In the genomic region with DNA sequence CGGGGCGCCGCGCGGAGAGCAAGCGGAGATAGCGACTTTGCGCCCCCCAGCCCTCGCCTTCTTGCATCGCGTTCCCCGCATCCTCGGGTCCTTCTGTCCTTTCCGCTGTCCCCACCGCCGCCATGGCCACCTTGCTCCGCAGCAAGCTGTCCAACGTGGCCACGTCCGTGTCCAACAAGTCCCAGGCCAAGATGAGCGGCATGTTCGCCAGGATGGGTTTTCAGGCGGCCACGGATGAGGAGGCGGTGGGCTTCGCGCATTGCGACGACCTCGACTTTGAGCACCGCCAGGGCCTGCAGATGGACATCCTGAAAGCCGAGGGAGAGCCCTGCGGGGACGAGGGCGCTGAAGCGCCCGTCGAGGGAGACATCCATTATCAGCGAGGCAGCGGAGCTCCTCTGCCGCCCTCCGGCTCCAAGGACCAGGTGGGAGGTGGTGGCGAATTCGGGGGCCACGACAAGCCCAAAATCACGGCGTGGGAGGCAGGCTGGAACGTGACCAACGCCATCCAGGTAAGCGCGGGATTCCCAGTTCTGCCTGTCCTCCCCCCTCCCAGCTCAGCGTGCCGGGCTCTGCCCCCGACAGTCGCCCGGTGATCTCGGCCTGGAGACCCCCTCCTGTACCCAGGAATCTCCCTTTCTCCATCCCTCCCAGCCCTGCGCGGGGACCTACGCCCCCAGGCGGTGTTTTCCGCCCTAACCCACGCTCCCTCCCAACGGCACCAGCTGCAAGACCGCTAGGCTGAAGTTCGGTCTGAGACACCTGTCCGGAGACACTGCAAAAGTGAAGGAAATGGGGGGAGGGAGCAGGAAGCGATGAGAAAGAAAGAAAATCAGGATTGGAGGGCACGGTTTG, we compare ENCODE assay signal across 11 cellular contexts. TPM values are rescaled to one million over a fixed set of nuclear protein-coding genes. Genes with fewer than 3 reads are reported as not detected.
A peak's percentile ranks its signal among the peaks of the same experiment; 100 is the strongest.
DNase-seq lines count a peak whose midpoint lies in the region; ATAC-seq and TF ChIP-seq lines count a peak whose summit lies in the region.
"Had no signal": no experiment of that assay in that cellular context is flagged by ENCODE, and none has a peak within 500 bp of the region (broad histone marks: within the 10 kb centered on the region; RNA-seq: fewer than 3 reads in every experiment).

No MANE protein-coding gene starts in this region.

- no peaks in the 10 kb centered on the region for H3K79me2 ChIP-seq in MM.1S (ENCODE audit: low read length)

- no peaks in the 10 kb centered on the region for H4K20me1 ChIP-seq in MM.1S (ENCODE audit: insufficient read depth, low read length)

- no peak for ATAC-seq in activated CD8-positive, alpha-beta T cell treated with anti-CD3 and anti-CD28 coated beads, Interleukin-2, amount 10 ng/mL, durations not matched to agents 7 days and 5 days
- no peak for ATAC-seq in activated CD8-positive, alpha-beta T cell treated with anti-CD3 and anti-CD28 coated beads for 36 hours
- ATAC-seq in GM21786 (IDR thresholded peaks at IDR 0.05; ENCODE audit: unreplicated experiment) (no peak), HG03135 (IDR thresholded peaks at IDR 0.05; ENCODE audit: unreplicated experiment) (no peak)

- no peaks in the 10 kb centered on the region for H3F3A ChIP-seq in MM.1S (ENCODE audit: insufficient read depth, low read length)

- H2AFZ ChIP-seq in MM.1S (ENCODE audit: low read length) = peak overlapping the region; percentile 62

- H3K27me3 ChIP-seq in MM.1S (replicated peaks; ENCODE audit: insufficient read depth, low read length) (peaks cover 92% of the 10 kb centered on the region), brain microvascular endothelial cell (replicated peaks) (peaks cover 97% of the 10 kb centered on the region)

- peaks cover 93% of the 10 kb centered on the region for H3K27me3 Mint-ChIP-seq in activated CD8-positive, alpha-beta T cell treated with anti-CD3 and anti-CD28 coated beads, Interleukin-2, amount 10 ng/mL, durations not matched to agents 7 days and 5 days (ENCODE audit: low read depth)
- peaks cover 86% of the 10 kb centered on the region for H3K27me3 Mint-ChIP-seq in activated CD8-positive, alpha-beta T cell treated with anti-CD3 and anti-CD28 coated beads for 36 hours
- peaks cover 92% of the 10 kb centered on the region for H3K27me3 Mint-ChIP-seq in progenitor cell of endocrine pancreas

- in situ Hi-C loops in brain microvascular endothelial cell (cut with HindIII; ENCODE audit: low pct_ligation_motif_present, low sequenced_read_pairs) = loop anchor here (25.0 kb wide), 1 partner anchor 88 kb away; no protein-coding TSS in a partner anchor

- H3K36me3 Mint-ChIP-seq in activated CD8-positive, alpha-beta T cell treated with anti-CD3 and anti-CD28 coated beads, Interleukin-2, amount 10 ng/mL, durations not matched to agents 7 days and 5 days (ENCODE audit: low read depth) = peaks cover 17% of the 10 kb centered on the region
- no peaks in the 10 kb centered on the region for H3K36me3 Mint-ChIP-seq in activated CD8-positive, alpha-beta T cell treated with anti-CD3 and anti-CD28 coated beads for 36 hours (ENCODE audit: low read depth)
- H3K36me3 Mint-ChIP-seq in progenitor cell of endocrine pancreas (ENCODE audit: insufficient read depth) = no peaks in the 10 kb centered on the region

- H3K4me1 Mint-ChIP-seq in activated CD8-positive, alpha-beta T cell treated with anti-CD3 and anti-CD28 coated beads, Interleukin-2, amount 10 ng/mL, durations not matched to agents 7 days and 5 days (ENCODE audit: low read depth) = peaks cover 46% of the 10 kb centered on the region
- peaks cover 47% of the 10 kb centered on the region for H3K4me1 Mint-ChIP-seq in activated CD8-positive, alpha-beta T cell treated with anti-CD3 and anti-CD28 coated beads for 36 hours (ENCODE audit: low read depth)
- peaks cover 4% of the 10 kb centered on the region for H3K4me1 Mint-ChIP-seq in progenitor cell of endocrine pancreas (ENCODE audit: low read depth)

- H3K4me1 ChIP-seq in MM.1S (ENCODE audit: low read length) = peaks cover 11% of the 10 kb centered on the region

- H3K27ac ChIP-seq in MM.1S (ENCODE audit: low read length) (no peak overlapping the region), brain microvascular endothelial cell (no peak overlapping the region)

- H3K9me2 ChIP-seq in MM.1S (replicated peaks; ENCODE audit: insufficient read depth, low read length) = no peaks in the 10 kb centered on the region

- intact Hi-C loops in activated CD8-positive, alpha-beta T cell treated with anti-CD3 and anti-CD28 coated beads for 36 hours (cut with micrococcal nuclease) = loop anchor here (5.0 kb wide), 1 partner anchor 38 kb away; no protein-coding TSS in a partner anchor

- H3K36me3 ChIP-seq in MM.1S (replicated peaks; ENCODE audit: insufficient read depth, low read length) = no peaks in the 10 kb centered on the region
- no peaks in the 10 kb centered on the region for H3K36me3 ChIP-seq in brain microvascular endothelial cell (replicated peaks)

- H3K4me3 ChIP-seq in MM.1S (ENCODE audit: low read length) = peak overlapping the region; percentile 49
- H3K4me3 ChIP-seq in brain microvascular endothelial cell (ENCODE audit: low read depth, low read length) = no peak overlapping the region

- no peaks in the 10 kb centered on the region for H3K9me3 ChIP-seq in MM.1S (replicated peaks; ENCODE audit: insufficient read depth, low read length)

- H3K27ac Mint-ChIP-seq in activated CD8-positive, alpha-beta T cell treated with anti-CD3 and anti-CD28 coated beads, Interleukin-2, amount 10 ng/mL, durations not matched to agents 7 days and 5 days = peak overlapping the region; percentile 41
- no peak overlapping the region for H3K27ac Mint-ChIP-seq in activated CD8-positive, alpha-beta T cell treated with anti-CD3 and anti-CD28 coated beads for 36 hours
- H3K27ac Mint-ChIP-seq in progenitor cell of endocrine pancreas = peak overlapping the region; percentile 12

- H3K4me3 Mint-ChIP-seq in activated CD8-positive, alpha-beta T cell treated with anti-CD3 and anti-CD28 coated beads, Interleukin-2, amount 10 ng/mL, durations not matched to agents 7 days and 5 days = peak overlapping the region; percentile 22
- H3K4me3 Mint-ChIP-seq in activated CD8-positive, alpha-beta T cell treated with anti-CD3 and anti-CD28 coated beads for 36 hours = no peak overlapping the region
- no peak overlapping the region for H3K4me3 Mint-ChIP-seq in progenitor cell of endocrine pancreas (ENCODE audit: low read depth)

- POLR2A ChIA-PET in activated CD8-positive, alpha-beta T cell treated with anti-CD3 and anti-CD28 coated beads, Interleukin-2, amount 10 ng/mL, durations not matched to agents 7 days and 5 days (lab: Charles Lee) = interaction anchor here (0.6 to 0.8 kb wide), 2 partner anchors 24 to 197 kb away, joined by 3 to 4 read pairs; a partner anchor contains a TSS
- POLR2A ChIA-PET in activated CD8-positive, alpha-beta T cell treated with anti-CD3 and anti-CD28 coated beads for 36 hours (lab: Charles Lee) = interaction anchor here (1.1 to 1.2 kb wide), 2 partner anchors 34 to 51 kb away, joined by 3 read pairs; no protein-coding TSS in a partner anchor

- H3K9ac ChIP-seq in MM.1S (ENCODE audit: low read length) = no peak overlapping the region

- peak overlapping the region; percentile 76 for H3K4me2 ChIP-seq in MM.1S (ENCODE audit: low read depth, low read length)

- CTCF ChIA-PET in activated CD8-positive, alpha-beta T cell treated with anti-CD3 and anti-CD28 coated beads, Interleukin-2, amount 10 ng/mL, durations not matched to agents 7 days and 5 days (lab: Charles Lee) = interaction anchor here (0.8 to 4.6 kb wide), 7 partner anchors 11 to 79 kb away, joined by 3 to 26 read pairs (median 3); a partner anchor contains a TSS
- CTCF ChIA-PET in activated CD8-positive, alpha-beta T cell treated with anti-CD3 and anti-CD28 coated beads for 36 hours (lab: Charles Lee) = interaction anchor here (0.8 to 5.3 kb wide), 9 partner anchors 11 to 261 kb away, joined by 3 to 53 read pairs (median 12); a partner anchor contains a TSS

- peaks cover 11% of the 10 kb centered on the region for H3K9me3 Mint-ChIP-seq in activated CD8-positive, alpha-beta T cell treated with anti-CD3 and anti-CD28 coated beads, Interleukin-2, amount 10 ng/mL, durations not matched to agents 7 days and 5 days (ENCODE audit: insufficient read depth)
- H3K9me3 Mint-ChIP-seq in activated CD8-positive, alpha-beta T cell treated with anti-CD3 and anti-CD28 coated beads for 36 hours = peaks cover 3% of the 10 kb centered on the region
- H3K9me3 Mint-ChIP-seq in progenitor cell of endocrine pancreas (ENCODE audit: low read depth) = no peaks in the 10 kb centered on the region

- no peak for DNase-seq in activated CD8-positive, alpha-beta T cell treated with anti-CD3 and anti-CD28 coated beads, Interleukin-2, amount 10 ng/mL, durations not matched to agents 7 days and 5 days
- DNase-seq in activated CD8-positive, alpha-beta T cell treated with anti-CD3 and anti-CD28 coated beads for 36 hours = no peak
- DNase-seq in MM.1S (peak; percentile 58), brain microvascular endothelial cell (no peak), progenitor cell of endocrine pancreas (ENCODE audit: low spot score, unreplicated experiment) (no peak), DMS53 (lab: John Stamatoyannopoulos, UW) (no peak)
- DNase-seq: NCI-H2029 had no signal

- TF ChIP-seq CTCF in activated CD8-positive, alpha-beta T cell treated with anti-CD3 and anti-CD28 coated beads for 36 hours (IDR thresholded peaks at IDR 0.05) = no peak
- TF ChIP-seq CTCF in MM.1S (IDR thresholded peaks at IDR 0.05; ENCODE audit: low read length) (peak; percentile 35), brain microvascular endothelial cell (IDR thresholded peaks at IDR 0.05; ENCODE audit: low read depth, low read length, missing control alignments) (peak; percentile 7), progenitor cell of endocrine pancreas (IDR thresholded peaks at IDR 0.05; ENCODE audit: unreplicated experiment) (no peak)

RNA-seq across cellular contexts. Expression of a gene that starts 0.5 kb away (rescaled TPM):
- not detected for total RNA-seq in activated CD8-positive, alpha-beta T cell treated with anti-CD3 and anti-CD28 coated beads, Interleukin-2, amount 10 ng/mL, durations not matched to agents 7 days and 5 days
- total RNA-seq in activated CD8-positive, alpha-beta T cell treated with anti-CD3 and anti-CD28 coated beads for 36 hours = not detected
- not detected in 2 replicates for total RNA-seq in progenitor cell of endocrine pancreas
- total RNA-seq: glomerular endothelial cell, posterior vena cava had no signal

RNA-seq across cellular contexts. Expression of a gene that starts 23.4 kb away (rescaled TPM):
- 1 to 10 TPM; 8.4 to 9.2 TPM for total RNA-seq in activated CD8-positive, alpha-beta T cell treated with anti-CD3 and anti-CD28 coated beads, Interleukin-2, amount 10 ng/mL, durations not matched to agents 7 days and 5 days
- 1 to 10 TPM; 7.1 to 7.4 TPM for total RNA-seq in activated CD8-positive, alpha-beta T cell treated with anti-CD3 and anti-CD28 coated beads for 36 hours
- total RNA-seq in progenitor cell of endocrine pancreas = 9.8 and 10.3 TPM in 2 replicates

Comparison
In these comparisons a context has a peak if more than half of its experiments do, and no peak if none do; other contexts are left out.
1. CTCF ChIP-seq: peak in MM.1S (single experiment) and brain microvascular endothelial cell (single experiment); none in activated CD8-positive, alpha-beta T cell treated with anti-CD3 and anti-CD28 coated beads for 36 hours (single experiment) and progenitor cell of endocrine pancreas (single experiment).